Comparison of ENCODE assay signal across 9 cellular contexts in genomic region chr1:109984190-109984455, GRCh38. TPM values are rescaled to one million over a fixed set of nuclear protein-coding genes. Genes with fewer than 3 reads are reported as not detected.
A peak's percentile ranks its signal among the peaks of the same experiment; 100 is the strongest.
DNase-seq lines count a peak whose midpoint lies in the region; ATAC-seq lines count a peak whose summit lies in the region.
"Had no signal": no experiment of that assay in that cellular context is flagged by ENCODE, and none has a peak within 500 bp of the region (broad histone marks: within the 10 kb centered on the region; RNA-seq: fewer than 3 reads in every experiment).

No MANE protein-coding gene starts in this region.

- peak overlapping the region in 10 of 11 experiments; percentile 90 to 99 (median 97); a peak in 20 of 22 replicates for H3K27ac ChIP-seq in BLaER1 treated with 17β-estradiol and CSF1 and Interleukin-3, amounts not matched to agents 10 nM and 100 nM

- peak overlapping the region in 8 of 10 experiments; percentile 56 to 98 (median 94); a peak in 6 of 20 replicates for H3K4me3 ChIP-seq in BLaER1 treated with 17β-estradiol and CSF1 and Interleukin-3, amounts not matched to agents 10 nM and 100 nM
- peak overlapping the region; percentile 89 for H3K4me3 ChIP-seq in MG63

- H3K27me3 ChIP-seq in BLaER1 treated with 17β-estradiol and CSF1 and Interleukin-3, amounts not matched to agents 10 nM and 100 nM, result no peaks in the 10 kb centered on the region
- no peaks in the 10 kb centered on the region for H3K27me3 ChIP-seq in MG63

- H3K27me3 Mint-ChIP-seq in natural killer cell treated with Interleukin-12 subunit alpha and Interleukin-12 subunit beta and Interleukin-15 and Interleukin-18, amount 100 ng/mL, for 72 hours, result peaks cover 11% of the 10 kb centered on the region in 2 donors

- peak overlapping the region; percentile 90 to 94 for H3K27ac Mint-ChIP-seq in natural killer cell treated with Interleukin-12 subunit alpha and Interleukin-12 subunit beta and Interleukin-15 and Interleukin-18, amount 100 ng/mL, for 72 hours

- peaks cover 11 to 42% (median 35%) of the 10 kb centered on the region in 11 experiments; a peak in 16 of 22 replicates for H4K20me1 ChIP-seq in BLaER1 treated with 17β-estradiol and CSF1 and Interleukin-3, amounts not matched to agents 10 nM and 100 nM

- DNase-seq in MG63 (no peak), cerebellar cortex (ENCODE audit: low spot score) (peak; percentile 76), COR-L47 (lab: John Stamatoyannopoulos, UW) (no peak), amygdala (lab: John Stamatoyannopoulos, UW) (no peak)
- DNase-seq in natural killer cell treated with Interleukin-12 subunit alpha and Interleukin-12 subunit beta and Interleukin-15 and Interleukin-18, amount 100 ng/mL, for 72 hours (ENCODE audit: low spot score), result no peak

- H3K9me3 Mint-ChIP-seq in natural killer cell treated with Interleukin-12 subunit alpha and Interleukin-12 subunit beta and Interleukin-15 and Interleukin-18, amount 100 ng/mL, for 72 hours, result no peaks in the 10 kb centered on the region
- H3K9me3 Mint-ChIP-seq: activated naive CD4-positive, alpha-beta T cell treated with anti-CD3 and anti-CD28 coated beads, Interleukin-2, amount 50 U/mL, for 72 hours had no signal

- peaks cover 40 to 79% (median 59%) of the 10 kb centered on the region in 10 experiments for H3K4me1 ChIP-seq in BLaER1 treated with 17β-estradiol and CSF1 and Interleukin-3, amounts not matched to agents 10 nM and 100 nM

- no peaks in the 10 kb centered on the region for H3K36me3 Mint-ChIP-seq in natural killer cell treated with Interleukin-12 subunit alpha and Interleukin-12 subunit beta and Interleukin-15 and Interleukin-18, amount 100 ng/mL, for 72 hours

- H3K4me1 Mint-ChIP-seq in natural killer cell treated with Interleukin-12 subunit alpha and Interleukin-12 subunit beta and Interleukin-15 and Interleukin-18, amount 100 ng/mL, for 72 hours (ENCODE audit: low read depth in 2 of 2), result peaks cover 28 to 34% of the 10 kb centered on the region in 2 donors

- H3K4me2 ChIP-seq in BLaER1 treated with 17β-estradiol and CSF1 and Interleukin-3, amounts not matched to agents 10 nM and 100 nM, result peak overlapping the region; percentile 50 to 80 (median 68)

- H3K4me3 Mint-ChIP-seq in natural killer cell treated with Interleukin-12 subunit alpha and Interleukin-12 subunit beta and Interleukin-15 and Interleukin-18, amount 100 ng/mL, for 72 hours, result peak overlapping the region; percentile 94

- H3K36me3 ChIP-seq in BLaER1 treated with 17β-estradiol and CSF1 and Interleukin-3, amounts not matched to agents 10 nM and 100 nM, result peaks cover 6 to 30% (median 16%) of the 10 kb centered on the region in 11 experiments; a peak in 18 of 22 replicates
- peaks cover 42% of the 10 kb centered on the region for H3K36me3 ChIP-seq in MG63

- peak overlapping the region in 10 of 11 experiments; percentile 93 to 99 (median 98); a peak in 19 of 22 replicates for H3K9ac ChIP-seq in BLaER1 treated with 17β-estradiol and CSF1 and Interleukin-3, amounts not matched to agents 10 nM and 100 nM

- ATAC-seq in natural killer cell treated with Interleukin-12 subunit alpha and Interleukin-12 subunit beta and Interleukin-15 and Interleukin-18, amount 100 ng/mL, for 72 hours, result no peak
- ATAC-seq in GM19324 (IDR thresholded peaks at IDR 0.05; ENCODE audit: low FRiP score, unreplicated experiment), result no peak
- ATAC-seq in HG02840 (IDR thresholded peaks at IDR 0.05; ENCODE audit: low FRiP score, unreplicated experiment), result no peak

- peaks cover 0 to 10% (median 5%) of the 10 kb centered on the region in 11 experiments; a peak in 5 of 22 replicates for H3K9me3 ChIP-seq in BLaER1 treated with 17β-estradiol and CSF1 and Interleukin-3, amounts not matched to agents 10 nM and 100 nM (replicated peaks in 1 of 11)
- peaks cover 4% of the 10 kb centered on the region; the same call in 1 of the 2 replicates for H3K9me3 ChIP-seq in MG63

RNA-seq across cellular contexts. Expression of gene AHCYL1, which starts 0.4 kb away (rescaled TPM):
- 55.4 and 64.5 TPM in 2 replicates for total RNA-seq in MG63 (2014; rRNA removed; shearing (Covaris generic); ENCODE audit: low replicate concordance)
- total RNA-seq in natural killer cell treated with Interleukin-12 subunit alpha and Interleukin-12 subunit beta and Interleukin-15 and Interleukin-18, amount 100 ng/mL, for 72 hours, result 10 to 100 TPM; 44.8 to 47.8 TPM

RNA-seq across cellular contexts. Expression of gene STRIP1, which starts 50.3 kb away (rescaled TPM):
- 39.6 and 41.0 TPM in 2 replicates for total RNA-seq in MG63 (2014; rRNA removed; shearing (Covaris generic); ENCODE audit: low replicate concordance)
- total RNA-seq in natural killer cell treated with Interleukin-12 subunit alpha and Interleukin-12 subunit beta and Interleukin-15 and Interleukin-18, amount 100 ng/mL, for 72 hours, result 10 to 100 TPM; 38.9 to 57.0 TPM
